Comparison of ENCODE assay signal across 27 cellular contexts in genomic region chr6:84731901-84732300, GRCh38. TPM values are rescaled to one million over a fixed set of nuclear protein-coding genes. Genes with fewer than 3 reads are reported as not detected.
"Had no signal": no experiment of that assay in that cellular context is flagged by ENCODE, and none has a peak within 500 bp of the region (broad histone marks: within the 10 kb centered on the region; RNA-seq: fewer than 3 reads in every experiment).

No MANE protein-coding gene starts in this region.

- H3K9me3 Mint-ChIP-seq: activated CD4-positive, alpha-beta memory T cell treated with anti-CD3 and anti-CD28 coated beads, Interleukin-2, amount 10 ng/mL, durations not matched to agents 7 days and 5 days; activated CD4-positive, alpha-beta T cell treated with anti-CD3 and anti-CD28 coated beads, Interleukin-2, amount 10 ng/mL, durations not matched to agents 7 days and 5 days; activated T-cell treated with anti-CD3 and anti-CD28 coated beads, Interleukin-2, amount 50 U/mL, for 24 hours; T-helper 2 cell treated with Interferon-gamma antibody and Interleukin-4, amounts not matched to agents 5 μg/mL and 100 μg/mL, for 36 hours had no signal

- H3K27ac ChIP-seq: body of pancreas, cardiac muscle cell, coronary artery, left lung, lower lobe of right lung, spleen, suprapubic skin, tibial artery, upper lobe of right lung had no signal

- ATAC-seq: body of pancreas; effector memory CD8-positive, alpha-beta T cell; esophagus mucosa; left lung; lower lobe of right lung; mucosa of descending colon; natural killer cell treated with Interleukin-12 subunit alpha and Interleukin-12 subunit beta and Interleukin-15 and Interleukin-18, amount 100 ng/mL, for 72 hours; right cardiac atrium; upper lobe of right lung had no signal

- H3K4me3 ChIP-seq: body of pancreas, cardiac muscle cell, coronary artery, left lung, lower lobe of right lung, mucosa of descending colon, spleen, suprapubic skin, tibial artery, upper lobe of right lung had no signal

- H3K4me3 Mint-ChIP-seq: activated CD4-positive, alpha-beta memory T cell treated with anti-CD3 and anti-CD28 coated beads, Interleukin-2, amount 10 ng/mL, durations not matched to agents 7 days and 5 days; activated CD4-positive, alpha-beta T cell treated with anti-CD3 and anti-CD28 coated beads, Interleukin-2, amount 10 ng/mL, durations not matched to agents 7 days and 5 days; activated T-cell treated with anti-CD3 and anti-CD28 coated beads, Interleukin-2, amount 50 U/mL, for 24 hours; effector memory CD8-positive, alpha-beta T cell; natural killer cell treated with Interleukin-12 subunit alpha and Interleukin-12 subunit beta and Interleukin-15 and Interleukin-18, amount 100 ng/mL, for 72 hours; T-helper 2 cell treated with Interferon-gamma antibody and Interleukin-4, amounts not matched to agents 5 μg/mL and 100 μg/mL, for 36 hours had no signal

- H3K4me1 ChIP-seq: body of pancreas, left lung, lower lobe of right lung, spleen, suprapubic skin, tibial artery, upper lobe of right lung had no signal

- H3K9me3 ChIP-seq: body of pancreas, left lung, lower lobe of right lung, mucosa of descending colon, spleen, suprapubic skin, tibial artery, upper lobe of right lung had no signal

- H3K27me3 ChIP-seq: body of pancreas, left lung, suprapubic skin, tibial artery, upper lobe of right lung had no signal

- H3K27me3 Mint-ChIP-seq: activated CD4-positive, alpha-beta memory T cell treated with anti-CD3 and anti-CD28 coated beads, Interleukin-2, amount 10 ng/mL, durations not matched to agents 7 days and 5 days; activated CD4-positive, alpha-beta T cell treated with anti-CD3 and anti-CD28 coated beads, Interleukin-2, amount 10 ng/mL, durations not matched to agents 7 days and 5 days; activated T-cell treated with anti-CD3 and anti-CD28 coated beads, Interleukin-2, amount 50 U/mL, for 24 hours; effector memory CD8-positive, alpha-beta T cell; natural killer cell treated with Interleukin-12 subunit alpha and Interleukin-12 subunit beta and Interleukin-15 and Interleukin-18, amount 100 ng/mL, for 72 hours had no signal

- H3K27ac Mint-ChIP-seq: activated CD4-positive, alpha-beta memory T cell treated with anti-CD3 and anti-CD28 coated beads, Interleukin-2, amount 10 ng/mL, durations not matched to agents 7 days and 5 days; activated CD4-positive, alpha-beta T cell treated with anti-CD3 and anti-CD28 coated beads, Interleukin-2, amount 10 ng/mL, durations not matched to agents 7 days and 5 days; activated T-cell treated with anti-CD3 and anti-CD28 coated beads, Interleukin-2, amount 50 U/mL, for 24 hours; effector memory CD8-positive, alpha-beta T cell; natural killer cell treated with Interleukin-12 subunit alpha and Interleukin-12 subunit beta and Interleukin-15 and Interleukin-18, amount 100 ng/mL, for 72 hours; T-helper 2 cell treated with Interferon-gamma antibody and Interleukin-4, amounts not matched to agents 5 μg/mL and 100 μg/mL, for 36 hours had no signal

- H3K36me3 Mint-ChIP-seq: natural killer cell treated with Interleukin-12 subunit alpha and Interleukin-12 subunit beta and Interleukin-15 and Interleukin-18, amount 100 ng/mL, for 72 hours had no signal

- DNase-seq: activated CD4-positive, alpha-beta memory T cell treated with anti-CD3 and anti-CD28 coated beads, Interleukin-2, amount 10 ng/mL, durations not matched to agents 7 days and 5 days; activated CD4-positive, alpha-beta T cell treated with anti-CD3 and anti-CD28 coated beads, Interleukin-2, amount 10 ng/mL, durations not matched to agents 7 days and 5 days; activated CD4-positive, CD25-positive, alpha-beta regulatory T cell treated with anti-CD3 and anti-CD28 coated beads, Interleukin-2, amount 50 U/mL, for 72 hours; activated CD8-positive, alpha-beta memory T cell treated with anti-CD3 and anti-CD28 coated beads, Interleukin-2, amount 50 U/mL, for 48 hours; activated gamma-delta T cell treated with Interleukin-2 at 50 U/mL for 16 hours; activated naive CD4-positive, alpha-beta T cell treated with anti-CD3 and anti-CD28 coated beads, Interleukin-2, amount 50 U/mL, for 16 hours; activated T-cell treated with anti-CD3 and anti-CD28 coated beads, Interleukin-2, amount 50 U/mL, for 24 hours; anterior cingulate cortex; body of pancreas; cerebellar nuclear complex; effector memory CD8-positive, alpha-beta T cell; left lung; lower lobe of right lung; mesendoderm; mucosa of descending colon; right cardiac atrium; spleen; stimulated activated naive CD4-positive, alpha-beta T cell; T-helper 1 cell; tibial artery; upper lobe of right lung had no signal

- H3K36me3 ChIP-seq: cardiac muscle cell, left lung, lower lobe of right lung, spleen, suprapubic skin, upper lobe of right lung had no signal

- H3K4me1 Mint-ChIP-seq: activated CD4-positive, alpha-beta memory T cell treated with anti-CD3 and anti-CD28 coated beads, Interleukin-2, amount 10 ng/mL, durations not matched to agents 7 days and 5 days; activated CD4-positive, alpha-beta T cell treated with anti-CD3 and anti-CD28 coated beads, Interleukin-2, amount 10 ng/mL, durations not matched to agents 7 days and 5 days had no signal

RNA-seq across cellular contexts. Expression of gene TBX18, which starts 32.5 kb away (rescaled TPM):
- total RNA-seq: activated CD4-positive, alpha-beta memory T cell treated with anti-CD3 and anti-CD28 coated beads, Interleukin-2, amount 10 ng/mL, durations not matched to agents 7 days and 5 days; activated CD4-positive, alpha-beta T cell treated with anti-CD3 and anti-CD28 coated beads, Interleukin-2, amount 10 ng/mL, durations not matched to agents 7 days and 5 days; natural killer cell treated with Interleukin-12 subunit alpha and Interleukin-12 subunit beta and Interleukin-15 and Interleukin-18, amount 100 ng/mL, for 72 hours had no signal
